ENCODE assay signal across 8 cellular contexts in the genomic region with DNA sequence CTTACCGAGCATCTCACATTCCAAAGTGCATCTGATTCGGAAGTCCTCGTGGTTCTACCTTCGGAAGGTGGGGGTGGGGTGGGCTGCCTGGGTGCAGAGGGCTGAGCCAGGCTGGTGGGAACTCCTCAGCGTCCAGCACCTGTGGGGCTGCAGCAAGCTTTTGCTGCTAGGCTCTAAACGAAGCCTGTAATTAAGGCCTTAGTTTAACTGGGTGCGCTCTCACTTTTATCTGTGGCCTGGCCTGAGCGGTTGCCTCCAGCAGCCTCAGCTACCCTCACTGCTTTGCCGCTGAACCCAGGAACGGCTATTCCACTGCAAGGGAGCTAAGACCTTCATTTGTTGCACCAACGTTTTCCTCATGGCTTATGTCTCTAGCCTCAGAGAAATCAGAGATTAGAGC. TPM values are rescaled to one million over a fixed set of nuclear protein-coding genes. Genes with fewer than 3 reads are reported as not detected.
A peak's percentile ranks its signal among the peaks of the same experiment; 100 is the strongest.
DNase-seq lines count a peak whose midpoint lies in the region; TF ChIP-seq lines count a peak whose summit lies in the region.

No MANE protein-coding gene starts in this region.

- CTCF ChIA-PET in HEK293 (lab: Yijun Ruan, JAX): interaction anchor here (0.6 to 5.5 kb wide), 29 partner anchors 9 to 1252 kb away, joined by 3 to 84 read pairs (median 4); a partner anchor contains a TSS
- CTCF ChIA-PET in activated CD4-positive, alpha-beta memory T cell treated with anti-CD3 and anti-CD28 coated beads for 36 hours (lab: Charles Lee): interaction anchor here (0.6 to 7.5 kb wide), 27 partner anchors 9 to 1030 kb away, joined by 3 to 173 read pairs (median 5); a partner anchor contains a TSS

- H3K9ac ChIP-seq in skeletal muscle tissue (ENCODE audit: low read depth in 1 of 3, low read length in 3 of 3): peak overlapping the region in 2 of 3 donors; percentile 73 to 81

- no peaks in the 10 kb centered on the region for H3K9me3 ChIP-seq in HEK293 (ENCODE audit: control insufficient read depth, insufficient read depth, low read depth, low read length)
- no peaks in the 10 kb centered on the region for H3K9me3 ChIP-seq in skeletal muscle tissue (ENCODE audit: control insufficient read depth in 3 of 3, low read length in 3 of 3)

- POLR2A ChIA-PET in HEK293 (lab: Yijun Ruan, JAX): interaction anchor here (0.6 to 1.4 kb wide), 5 partner anchors 49 to 318 kb away, joined by 3 to 7 read pairs (median 3); a partner anchor contains a TSS
- POLR2A ChIA-PET in activated CD4-positive, alpha-beta memory T cell treated with anti-CD3 and anti-CD28 coated beads for 36 hours (lab: Charles Lee): no interaction called here

- intact Hi-C loops in activated CD4-positive, alpha-beta memory T cell treated with anti-CD3 and anti-CD28 coated beads for 36 hours (cut with micrococcal nuclease): loop anchor here (2.0 to 5.0 kb wide), 3 partner anchors 270 to 1031 kb away; no protein-coding TSS in a partner anchor

- peaks cover 4% of the 10 kb centered on the region for H3K27me3 Mint-ChIP-seq in activated CD4-positive, alpha-beta memory T cell treated with anti-CD3 and anti-CD28 coated beads for 36 hours

- peaks cover 0 to 4% (median 2%) of the 10 kb centered on the region in 3 donors for H3K27me3 ChIP-seq in skeletal muscle tissue (ENCODE audit: control insufficient read depth in 3 of 3, insufficient read depth in 3 of 3, low read length in 3 of 3)

- peak overlapping the region; percentile 23 for H3K4me3 Mint-ChIP-seq in activated CD4-positive, alpha-beta memory T cell treated with anti-CD3 and anti-CD28 coated beads for 36 hours

- no peaks in the 10 kb centered on the region for H3K4me1 Mint-ChIP-seq in activated CD4-positive, alpha-beta memory T cell treated with anti-CD3 and anti-CD28 coated beads for 36 hours (ENCODE audit: low read depth)

- H3K36me3 Mint-ChIP-seq in activated CD4-positive, alpha-beta memory T cell treated with anti-CD3 and anti-CD28 coated beads for 36 hours: no peaks in the 10 kb centered on the region

- no peak overlapping the region for H3K27ac Mint-ChIP-seq in activated CD4-positive, alpha-beta memory T cell treated with anti-CD3 and anti-CD28 coated beads for 36 hours

- H3K27ac ChIP-seq in HEK293 (ENCODE audit: extremely low read depth, low read depth, low read length): no peak overlapping the region
- no peak overlapping the region for H3K27ac ChIP-seq in skeletal muscle tissue (ENCODE audit: low read depth, low read length)

- H3K4me3 ChIP-seq in HEK293 (ENCODE audit: low read depth, low read length) (peak overlapping the region; percentile 59), iPS-11a (ENCODE audit: low read depth, low read length) (peak overlapping the region; percentile 29), skeletal muscle tissue (ENCODE audit: low read length in 3 of 3) (peak overlapping the region; percentile 74 to 88 (median 88))

- no peak for TF ChIP-seq CTCF in HEK293 (tag by site-specific recombination; IDR thresholded peaks at IDR 0.05)

- H3K9me3 Mint-ChIP-seq in activated CD4-positive, alpha-beta memory T cell treated with anti-CD3 and anti-CD28 coated beads for 36 hours: no peaks in the 10 kb centered on the region

- no peaks in the 10 kb centered on the region for H3K4me1 ChIP-seq in HEK293 (ENCODE audit: control insufficient read depth, insufficient read depth, low read length)
- peaks cover 3 to 22% (median 11%) of the 10 kb centered on the region in 3 donors for H3K4me1 ChIP-seq in skeletal muscle tissue (ENCODE audit: control insufficient read depth in 3 of 3, insufficient read depth in 3 of 3, low read length in 3 of 3)

- H3K36me3 ChIP-seq in HEK293 (ENCODE audit: control insufficient read depth in 2 of 2, insufficient read depth in 1 of 2, low read length in 2 of 2) (no peaks in the 10 kb centered on the region), skeletal muscle tissue (ENCODE audit: control insufficient read depth in 3 of 3, insufficient read depth in 3 of 3, low read length in 3 of 3) (no peaks in the 10 kb centered on the region)

- no peak for DNase-seq in activated CD4-positive, alpha-beta memory T cell treated with anti-CD3 and anti-CD28 coated beads for 36 hours
- no peak for DNase-seq in activated CD8-positive, alpha-beta memory T cell treated with anti-CD3 and anti-CD28 coated beads, Interleukin-2, amount 50 U/mL, for 4 hours
- DNase-seq in RKO (ENCODE audit: low spot score) (no peak), cerebellar nuclear complex (lab: John Stamatoyannopoulos, UW) (no peak), SKM-1 (lab: John Stamatoyannopoulos, UW; ENCODE audit: unreplicated experiment) (no peak)

TF ChIP-seq in HEK293, 187 proteins besides CTCF, POLR2A, EP300 and RAD21:
- TF ChIP-seq ZNF311 (tag by site-specific recombination; IDR thresholded peaks at IDR 0.05; ENCODE audit: borderline replicate concordance): no peak
- no peak for TF ChIP-seq ZNF341 (tag by site-specific recombination; IDR thresholded peaks at IDR 0.05; ENCODE audit: low read depth)
- no peak for TF ChIP-seq ZNF623 (tag by site-specific recombination; IDR thresholded peaks at IDR 0.05)
- TF ChIP-seq, protein P1, sequence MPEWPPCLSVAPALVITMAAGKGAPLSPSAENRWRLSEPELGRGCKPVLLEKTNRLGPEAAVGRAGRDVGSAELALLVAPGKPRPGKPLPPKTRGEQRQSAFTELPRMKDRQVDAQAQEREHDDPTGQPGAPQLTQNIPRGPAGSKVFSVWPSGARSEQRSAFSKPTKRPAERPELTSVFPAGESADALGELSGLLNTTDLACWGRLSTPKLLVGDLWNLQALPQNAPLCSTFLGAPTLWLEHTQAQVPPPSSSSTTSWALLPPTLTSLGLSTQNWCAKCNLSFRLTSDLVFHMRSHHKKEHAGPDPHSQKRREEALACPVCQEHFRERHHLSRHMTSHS (tag by site-specific recombination; IDR thresholded peaks at IDR 0.05): no peak
- no peak for TF ChIP-seq ZNF530 (tag by site-specific recombination; IDR thresholded peaks at IDR 0.05; ENCODE audit: low read depth)
- no peak for TF ChIP-seq ZFP3 (tag by site-specific recombination; IDR thresholded peaks at IDR 0.05; ENCODE audit: low read depth)
- no peak for TF ChIP-seq BCL11B (tag by site-specific recombination; IDR thresholded peaks at IDR 0.05; ENCODE audit: low read depth)
- TF ChIP-seq, protein P2, sequence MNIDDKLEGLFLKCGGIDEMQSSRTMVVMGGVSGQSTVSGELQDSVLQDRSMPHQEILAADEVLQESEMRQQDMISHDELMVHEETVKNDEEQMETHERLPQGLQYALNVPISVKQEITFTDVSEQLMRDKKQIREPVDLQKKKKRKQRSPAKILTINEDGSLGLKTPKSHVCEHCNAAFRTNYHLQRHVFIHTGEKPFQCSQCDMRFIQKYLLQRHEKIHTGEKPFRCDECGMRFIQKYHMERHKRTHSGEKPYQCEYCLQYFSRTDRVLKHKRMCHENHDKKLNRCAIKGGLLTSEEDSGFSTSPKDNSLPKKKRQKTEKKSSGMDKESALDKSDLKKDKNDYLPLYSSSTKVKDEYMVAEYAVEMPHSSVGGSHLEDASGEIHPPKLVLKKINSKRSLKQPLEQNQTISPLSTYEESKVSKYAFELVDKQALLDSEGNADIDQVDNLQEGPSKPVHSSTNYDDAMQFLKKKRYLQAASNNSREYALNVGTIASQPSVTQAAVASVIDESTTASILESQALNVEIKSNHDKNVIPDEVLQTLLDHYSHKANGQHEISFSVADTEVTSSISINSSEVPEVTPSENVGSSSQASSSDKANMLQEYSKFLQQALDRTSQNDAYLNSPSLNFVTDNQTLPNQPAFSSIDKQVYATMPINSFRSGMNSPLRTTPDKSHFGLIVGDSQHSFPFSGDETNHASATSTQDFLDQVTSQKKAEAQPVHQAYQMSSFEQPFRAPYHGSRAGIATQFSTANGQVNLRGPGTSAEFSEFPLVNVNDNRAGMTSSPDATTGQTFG (tag by site-specific recombination; IDR thresholded peaks at IDR 0.05; ENCODE audit: borderline replicate concordance): no peak
- TF ChIP-seq ZFP41 (tag by site-specific recombination; IDR thresholded peaks at IDR 0.05; ENCODE audit: borderline replicate concordance): no peak
- TF ChIP-seq YY1 (tag by site-specific recombination; IDR thresholded peaks at IDR 0.05): no peak
- TF ChIP-seq ZNF510 (tag by site-specific recombination; IDR thresholded peaks at IDR 0.05; ENCODE audit: insufficient replicate concordance): no peak
- no peak for TF ChIP-seq ZNF624 (tag by site-specific recombination; IDR thresholded peaks at IDR 0.05)
- TF ChIP-seq ZNF184 (tag by site-specific recombination; IDR thresholded peaks at IDR 0.05): no peak
- no peak for TF ChIP-seq ZNF350 (tag by site-specific recombination; IDR thresholded peaks at IDR 0.05)
- TF ChIP-seq ZSCAN16 (tag by site-specific recombination; IDR thresholded peaks at IDR 0.05): no peak
- TF ChIP-seq ZNF138 (tag by site-specific recombination; IDR thresholded peaks at IDR 0.05; ENCODE audit: borderline replicate concordance): no peak
- TF ChIP-seq ZNF549 (tag by site-specific recombination; IDR thresholded peaks at IDR 0.05): no peak
- TF ChIP-seq, protein P3, sequence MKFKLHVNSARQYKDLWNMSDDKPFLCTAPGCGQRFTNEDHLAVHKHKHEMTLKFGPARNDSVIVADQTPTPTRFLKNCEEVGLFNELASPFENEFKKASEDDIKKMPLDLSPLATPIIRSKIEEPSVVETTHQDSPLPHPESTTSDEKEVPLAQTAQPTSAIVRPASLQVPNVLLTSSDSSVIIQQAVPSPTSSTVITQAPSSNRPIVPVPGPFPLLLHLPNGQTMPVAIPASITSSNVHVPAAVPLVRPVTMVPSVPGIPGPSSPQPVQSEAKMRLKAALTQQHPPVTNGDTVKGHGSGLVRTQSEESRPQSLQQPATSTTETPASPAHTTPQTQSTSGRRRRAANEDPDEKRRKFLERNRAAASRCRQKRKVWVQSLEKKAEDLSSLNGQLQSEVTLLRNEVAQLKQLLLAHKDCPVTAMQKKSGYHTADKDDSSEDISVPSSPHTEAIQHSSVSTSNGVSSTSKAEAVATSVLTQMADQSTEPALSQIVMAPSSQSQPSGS (tag by site-specific recombination; IDR thresholded peaks at IDR 0.05; ENCODE audit: low read depth): no peak
- TF ChIP-seq SETDB1 (IDR thresholded peaks at IDR 0.05; ENCODE audit: insufficient read length, low read length): no peak

RNA-seq across cellular contexts. Expression of a gene that starts 48.4 kb away (rescaled TPM):
- under 1 TPM in 1 of 2 experiments, not detected in 1; 0.24 TPM for total RNA-seq in activated CD4-positive, alpha-beta memory T cell treated with anti-CD3 and anti-CD28 coated beads for 36 hours
- total RNA-seq in skeletal muscle tissue: 1.0 TPM

Comparison
In these comparisons a context has a peak if more than half of its experiments do, and no peak if none do; other contexts are left out.
1. H3K4me3 ChIP-seq: peak in every context shown above with its lines; median percentile 88 in skeletal muscle tissue; 59 in HEK293; 29 in iPS-11a.